8 cellular contexts compared by ENCODE assay signal in the genomic region with DNA sequence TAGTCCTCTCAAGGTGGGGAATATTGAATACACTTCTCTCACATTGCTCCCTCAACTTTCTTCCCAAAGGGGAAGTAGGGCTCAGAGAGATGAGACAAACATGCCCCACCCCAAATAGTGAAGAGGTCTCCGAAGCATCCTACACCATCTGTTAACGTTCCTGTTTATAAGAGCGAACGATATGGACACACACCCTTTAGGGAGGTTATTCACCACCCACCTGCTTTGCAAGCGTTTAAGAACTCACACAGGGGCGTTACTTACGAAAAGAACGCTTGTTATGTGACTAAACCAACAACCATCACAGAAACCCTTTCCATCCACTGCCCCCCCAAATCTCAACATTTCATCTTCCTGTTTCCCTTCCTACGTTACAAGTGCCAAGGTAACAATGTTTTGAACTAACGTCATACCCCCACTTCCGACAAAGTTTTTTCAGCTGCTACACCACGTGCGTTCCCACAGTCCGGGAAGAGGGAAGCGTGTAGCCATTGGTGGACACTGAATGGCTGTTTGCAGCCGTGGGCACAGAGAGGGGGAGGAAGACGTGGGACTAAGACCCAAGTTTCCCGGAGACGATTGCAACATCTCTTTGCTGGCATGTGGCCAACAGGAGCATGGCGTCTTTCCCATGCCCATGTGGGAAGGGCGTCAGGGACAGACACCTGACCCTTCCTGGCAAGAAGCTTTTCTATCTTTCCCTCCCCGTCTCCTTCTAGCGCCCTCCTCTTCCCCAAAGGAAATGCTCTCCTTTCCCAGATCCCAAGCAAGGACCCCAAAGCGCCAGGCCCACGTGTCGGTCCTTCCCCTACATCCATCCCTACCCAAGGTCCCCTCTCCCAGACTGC. TPM values are rescaled to one million over a fixed set of nuclear protein-coding genes. Genes with fewer than 3 reads are reported as not detected.
DNase-seq lines count a peak whose midpoint lies in the region; ATAC-seq and TF ChIP-seq lines count a peak whose summit lies in the region.

No MANE protein-coding gene starts in this region.

- peak overlapping the region; percentile 74 for H3K4me3 ChIP-seq in GM12875 (ENCODE audit: low read depth, low read length)

- no peaks in the 10 kb centered on the region for H3K9me3 Mint-ChIP-seq in mesothelial cell of epicardium

- H3K4me3 Mint-ChIP-seq in mesothelial cell of epicardium: peak overlapping the region; percentile 81

- H3K27ac Mint-ChIP-seq in mesothelial cell of epicardium: peak overlapping the region; percentile 95

- H3K27me3 Mint-ChIP-seq in mesothelial cell of epicardium (ENCODE audit: low read depth): no peaks in the 10 kb centered on the region

- H3K36me3 Mint-ChIP-seq in mesothelial cell of epicardium: no peaks in the 10 kb centered on the region

- peaks cover 55% of the 10 kb centered on the region for H3K4me1 Mint-ChIP-seq in mesothelial cell of epicardium

- peak; percentile 38 for ATAC-seq in HG02981 (IDR thresholded peaks at IDR 0.05; ENCODE audit: unreplicated experiment)

- DNase-seq in NCI-H774 (lab: John Stamatoyannopoulos, UW) (peak; percentile 30), epidermal melanocyte (ENCODE audit: insufficient read length, low spot score) (peak; percentile 72), mesothelial cell of epicardium (ENCODE audit: low spot score in 2 of 2, unreplicated experiment in 2 of 2) (peak; percentile 67 to 80), cerebellar nuclear complex (lab: John Stamatoyannopoulos, UW) (no peak)
- DNase-seq in activated CD8-positive, alpha-beta memory T cell treated with anti-CD3 and anti-CD28 coated beads for 4 hours (ENCODE audit: low read depth in 2 of 2): peak; percentile 29 to 48
- peak; percentile 23 to 49 for DNase-seq in stimulated activated CD8-positive, alpha-beta memory T cell treated with anti-CD3 and anti-CD28 coated beads, Interleukin-2, amount 100 ng/mL, for 48 hours (ENCODE audit: low read depth in 2 of 2)

- no peak for TF ChIP-seq CTCF in GM12875 (IDR thresholded peaks at IDR 0.05; ENCODE audit: borderline replicate concordance, insufficient read depth, low read depth, low read length)
- no peak for TF ChIP-seq CTCF in mesothelial cell of epicardium (IDR thresholded peaks at IDR 0.05; ENCODE audit: unreplicated experiment)

RNA-seq across cellular contexts. Expression of a gene that starts 1.2 kb away (rescaled TPM):
- 147 to 163 TPM (median 150 TPM) in 3 replicates for total RNA-seq in mesothelial cell of epicardium

RNA-seq across cellular contexts. Expression of a gene that starts 48.0 kb away (rescaled TPM):
- 0.99 to 1.4 TPM (median 1.0 TPM) in 3 replicates for total RNA-seq in mesothelial cell of epicardium

Comparison
In these comparisons a context has a peak if more than half of its experiments do, and no peak if none do; other contexts are left out.
1. DNase-seq: peak in NCI-H774 (single experiment), activated CD8-positive, alpha-beta memory T cell treated with anti-CD3 and anti-CD28 coated beads for 4 hours (2 of 2), epidermal melanocyte (single experiment), mesothelial cell of epicardium (2 of 2) and stimulated activated CD8-positive, alpha-beta memory T cell treated with anti-CD3 and anti-CD28 coated beads, Interleukin-2, amount 100 ng/mL, for 48 hours (2 of 2); none in cerebellar nuclear complex (0 of 2).